ENCODE assay signal across 13 cellular contexts in genomic region chr20:33169176-33169794, GRCh38. TPM values are rescaled to one million over a fixed set of nuclear protein-coding genes. Genes with fewer than 3 reads are reported as not detected.
DNase-seq lines count a peak whose midpoint lies in the region; ATAC-seq and TF ChIP-seq lines count a peak whose summit lies in the region.
"Had no signal": no experiment of that assay in that cellular context is flagged by ENCODE, and none has a peak within 500 bp of the region (broad histone marks: within the 10 kb centered on the region; RNA-seq: fewer than 3 reads in every experiment).

No MANE protein-coding gene starts in this region.

- H3K9me3 ChIP-seq in OCI-LY7 (ENCODE audit: low read length) (peaks cover 11% of the 10 kb centered on the region), fibroblast of lung (ENCODE audit: control insufficient read depth, insufficient read depth, low read depth, low read length) (no peaks in the 10 kb centered on the region)

- no TSS peak for BruUV-seq in OCI-LY7 (replicated peaks; lab: Mats Ljungman, UMichigan)

- H3K36me3 ChIP-seq in OCI-LY7 (ENCODE audit: insufficient read depth, low read length) (no peaks in the 10 kb centered on the region), fibroblast of lung (ENCODE audit: control insufficient read depth, insufficient read depth, low read length) (no peaks in the 10 kb centered on the region)
- H3K36me3 ChIP-seq: HAP-1 had no signal

- no peaks in the 10 kb centered on the region for H3K4me1 Mint-ChIP-seq in activated T-cell treated with anti-CD3 and anti-CD28 coated beads, Interleukin-2, amount 50 U/mL, for 4 hours (ENCODE audit: low read depth)
- H3K4me1 Mint-ChIP-seq: naive thymus-derived CD4-positive, alpha-beta T cell had no signal

- H3K36me3 Mint-ChIP-seq in activated T-cell treated with anti-CD3 and anti-CD28 coated beads, Interleukin-2, amount 50 U/mL, for 4 hours (ENCODE audit: insufficient read depth), result peaks cover 5% of the 10 kb centered on the region

- no peak for ATAC-seq in activated T-cell treated with anti-CD3 and anti-CD28 coated beads, Interleukin-2, amount 50 U/mL, for 4 hours
- ATAC-seq in HG02981 (IDR thresholded peaks at IDR 0.05; ENCODE audit: unreplicated experiment), result no peak
- ATAC-seq: naive thymus-derived CD4-positive, alpha-beta T cell had no signal

- CTCF ChIA-PET in OCI-LY7 (lab: Charles Lee; ENCODE audit: unreplicated experiment), result no interaction called here

- H3K4me3 Mint-ChIP-seq in activated T-cell treated with anti-CD3 and anti-CD28 coated beads, Interleukin-2, amount 50 U/mL, for 4 hours, result no peak overlapping the region
- H3K4me3 Mint-ChIP-seq: naive thymus-derived CD4-positive, alpha-beta T cell had no signal

- H4K20me1 ChIP-seq in OCI-LY7 (ENCODE audit: insufficient read depth, low read length) (no peaks in the 10 kb centered on the region), fibroblast of lung (ENCODE audit: control insufficient read depth, extremely low read depth, insufficient read depth, low read length) (no peaks in the 10 kb centered on the region)

- no peak overlapping the region for H2AFZ ChIP-seq in OCI-LY7 (ENCODE audit: low read length)
- no peak overlapping the region for H2AFZ ChIP-seq in fibroblast of lung (ENCODE audit: low read length)

- H3K27me3 Mint-ChIP-seq in activated T-cell treated with anti-CD3 and anti-CD28 coated beads, Interleukin-2, amount 50 U/mL, for 4 hours (ENCODE audit: low read depth), result peaks cover 23% of the 10 kb centered on the region

- no peak overlapping the region for H3K4me3 ChIP-seq in OCI-LY7 (ENCODE audit: low read depth, low read length, poor library complexity, severe bottlenecking)
- no peak overlapping the region for H3K4me3 ChIP-seq in fibroblast of lung (replicated peaks in 1 of 4; ENCODE audit: control extremely low read depth in 1 of 4, insufficient read depth in 1 of 4, low read depth in 3 of 4, low read length in 4 of 4)
- H3K4me3 ChIP-seq: HAP-1 had no signal

- POLR2A ChIA-PET in OCI-LY7 (lab: Charles Lee), result no interaction called here

- no peak overlapping the region for H3K9ac ChIP-seq in fibroblast of lung (ENCODE audit: insufficient read depth, low read length)

- H3K4me1 ChIP-seq in OCI-LY7 (ENCODE audit: insufficient read depth, low read length, poor library complexity, severe bottlenecking), result no peaks in the 10 kb centered on the region
- H3K4me1 ChIP-seq in fibroblast of lung (ENCODE audit: control insufficient read depth, extremely low read depth, insufficient read depth, low read length), result no peaks in the 10 kb centered on the region
- H3K4me1 ChIP-seq: HAP-1 had no signal

- no peaks in the 10 kb centered on the region for H3K27me3 ChIP-seq in fibroblast of lung (ENCODE audit: control insufficient read depth, insufficient read depth, low read length)

- peak; percentile 61 to 73 for DNase-seq in activated T-cell treated with anti-CD3 and anti-CD28 coated beads, Interleukin-2, amount 50 U/mL, for 48 hours
- DNase-seq in activated T-cell treated with anti-CD3 and anti-CD28 coated beads, Interleukin-2, amount 50 U/mL, for 4 hours, result no peak
- DNase-seq in OCI-LY7 (ENCODE audit: low spot score) (peak; percentile 4), fibroblast of lung (ENCODE audit: low read depth in 2 of 2) (no peak), ecto neural progenitor cell (ENCODE audit: low spot score) (no peak), GOT3 (lab: John Stamatoyannopoulos, UW) (no peak)
- DNase-seq in stimulated activated CD4-positive, alpha-beta T cell treated with anti-CD3 and anti-CD28 coated beads, TNF-alpha, amount 100 ng/mL, for 48 hours (ENCODE audit: low read depth in 3 of 3), result peak in 2 of 3 donors; percentile 6 to 11
- DNase-seq: EL; naive thymus-derived CD4-positive, alpha-beta T cell; NCI-H187 had no signal

- H3K79me2 ChIP-seq in OCI-LY7 (ENCODE audit: insufficient read depth, low read depth, low read length) (no peaks in the 10 kb centered on the region), fibroblast of lung (ENCODE audit: control insufficient read depth, insufficient read depth, low read length) (no peaks in the 10 kb centered on the region)

- no peaks in the 10 kb centered on the region for H3K9me2 ChIP-seq in OCI-LY7 (ENCODE audit: insufficient read depth, low read length)

- peaks cover 22% of the 10 kb centered on the region for H3K9me3 Mint-ChIP-seq in activated T-cell treated with anti-CD3 and anti-CD28 coated beads, Interleukin-2, amount 50 U/mL, for 4 hours

- peak; percentile 84 for TF ChIP-seq CTCF in OCI-LY7 (conservative IDR thresholded peaks at IDR 0.05; ENCODE audit: low read length)
- peak; percentile 30 to 58 for TF ChIP-seq CTCF in fibroblast of lung (conservative IDR thresholded peaks at IDR 0.05 in 1 of 2, IDR thresholded peaks at IDR 0.05 in 1 of 2; ENCODE audit: low read depth in 1 of 2, low read length in 2 of 2)

- no peak overlapping the region for H3K4me2 ChIP-seq in OCI-LY7 (ENCODE audit: low read length)
- no peak overlapping the region for H3K4me2 ChIP-seq in fibroblast of lung (ENCODE audit: extremely low read depth, insufficient read depth, low read length)

- intact Hi-C loops in OCI-LY7 (cut with micrococcal nuclease; ENCODE audit: unreplicated experiment), result no loop called here

- no peak overlapping the region for H3K27ac ChIP-seq in OCI-LY7 (ENCODE audit: low read depth, low read length, poor library complexity, severe bottlenecking)
- H3K27ac ChIP-seq in fibroblast of lung (ENCODE audit: insufficient read depth, low read length), result no peak overlapping the region

RNA-seq across cellular contexts. Expression of gene BPIFA2, which starts 1.3 kb away (rescaled TPM):
- total RNA-seq in activated T-cell treated with anti-CD3 and anti-CD28 coated beads, Interleukin-2, amount 50 U/mL, for 4 hours, result not detected
- not detected in 2 replicates for total RNA-seq in OCI-LY7 (2014; rRNA removed; shearing (Covaris generic))
- total RNA-seq in OCI-LY7 (2022) (not detected in 2 replicates), fibroblast of lung (not detected in 2 replicates)
- polyA plus RNA-seq in fibroblast of lung, result not detected in 2 replicates
- not detected in 2 replicates for polyA plus RNA-seq in fibroblast of lung (2012)
- not detected in 2 replicates for polyA minus RNA-seq in fibroblast of lung (ENCODE audit: low replicate concordance)
- total RNA-seq: naive thymus-derived CD4-positive, alpha-beta T cell; subcutaneous adipose tissue had no signal
- polyA plus RNA-seq: naive thymus-derived CD4-positive, alpha-beta T cell had no signal

RNA-seq across cellular contexts. Expression of gene BPIFA3, which starts 47.9 kb away (rescaled TPM):
- total RNA-seq in activated T-cell treated with anti-CD3 and anti-CD28 coated beads, Interleukin-2, amount 50 U/mL, for 4 hours, result not detected
- not detected in 2 replicates for total RNA-seq in OCI-LY7 (2014; rRNA removed; shearing (Covaris generic))
- total RNA-seq in OCI-LY7 (2022) (not detected in 2 replicates), fibroblast of lung (not detected in 2 replicates)
- polyA plus RNA-seq in fibroblast of lung, result not detected in 2 replicates
- not detected in 2 replicates for polyA plus RNA-seq in fibroblast of lung (2012)
- not detected in 2 replicates for polyA minus RNA-seq in fibroblast of lung (ENCODE audit: low replicate concordance)
- total RNA-seq: naive thymus-derived CD4-positive, alpha-beta T cell; subcutaneous adipose tissue had no signal
- polyA plus RNA-seq: naive thymus-derived CD4-positive, alpha-beta T cell had no signal

Comparison
In these comparisons a context has a peak if more than half of its experiments do, and no peak if none do; other contexts are left out.
1. DNase-seq: peak in activated T-cell treated with anti-CD3 and anti-CD28 coated beads, Interleukin-2, amount 50 U/mL, for 48 hours (2 of 2), OCI-LY7 (single experiment) and stimulated activated CD4-positive, alpha-beta T cell treated with anti-CD3 and anti-CD28 coated beads, TNF-alpha, amount 100 ng/mL, for 48 hours (2 of 3); none in activated T-cell treated with anti-CD3 and anti-CD28 coated beads, Interleukin-2, amount 50 U/mL, for 4 hours (single experiment), fibroblast of lung (0 of 2), ecto neural progenitor cell (single experiment) and GOT3 (single experiment).